Comparison of ENCODE assay signal across 25 cellular contexts in genomic region chr4:65604515-65604914, GRCh38.
A peak's percentile ranks its signal among the peaks of the same experiment; 100 is the strongest.
DNase-seq lines count a peak whose midpoint lies in the region; ATAC-seq, FAIRE-seq and TF ChIP-seq lines count a peak whose summit lies in the region.
"Had no signal": no experiment of that assay in that cellular context is flagged by ENCODE, and none has a peak within 500 bp of the region (broad histone marks: within the 10 kb centered on the region; RNA-seq: fewer than 3 reads in every experiment).

No MANE protein-coding gene starts in this region.

- no peaks in the 10 kb centered on the region for H3K27me3 Mint-ChIP-seq in osteocyte (ENCODE audit: unreplicated experiment)
- H3K27me3 Mint-ChIP-seq: B cell; CD4-positive, alpha-beta memory T cell; CD4-positive, CD25-positive, alpha-beta regulatory T cell; CD8-positive, alpha-beta memory T cell had no signal

- H3K27ac Mint-ChIP-seq in osteocyte (ENCODE audit: unreplicated experiment): peak overlapping the region; percentile 29
- H3K27ac Mint-ChIP-seq: B cell; CD14-positive monocyte; CD4-positive, alpha-beta memory T cell; CD4-positive, CD25-positive, alpha-beta regulatory T cell; CD8-positive, alpha-beta memory T cell had no signal

- DNase-seq in A549 (ENCODE audit: low read depth in 1 of 2, low spot score in 1 of 2) (no peak), BE2C (no peak), osteocyte (ENCODE audit: extremely low spot score, unreplicated experiment) (no peak), body of pancreas (no peak)
- DNase-seq: 8988T; AML-193; C1 segment of cervical spinal cord; CD4-positive, alpha-beta memory T cell; CD4-positive, CD25-positive, alpha-beta regulatory T cell; CD8-positive, alpha-beta memory T cell; COR-L47; DMS 273 treated with DMSO at 0.1 percent for 48 hours; DMS153; DMS53; DMS79; DND-41; EL; GDM1 had no signal

- CTCF ChIA-PET in A549 (lab: Yijun Ruan, JAX): no interaction called here

- H3K4me2 ChIP-seq in A549: no peak overlapping the region
- H3K4me2 ChIP-seq: BLaER1 had no signal

- H3K9me3 Mint-ChIP-seq in osteocyte (ENCODE audit: unreplicated experiment): no peaks in the 10 kb centered on the region
- H3K9me3 Mint-ChIP-seq: CD14-positive monocyte had no signal

- FAIRE-seq in A549 (lab: Jason Lieb, UNC): no peak
- FAIRE-seq: GM12878, GM12892, GM18507 had no signal

- no peak for TF ChIP-seq RAD21 in A549 (conservative IDR thresholded peaks at IDR 0.05 in 1 of 2, IDR thresholded peaks at IDR 0.05 in 1 of 2)

- H3K4me1 Mint-ChIP-seq in osteocyte (ENCODE audit: unreplicated experiment): peaks cover 62% of the 10 kb centered on the region
- H3K4me1 Mint-ChIP-seq: B cell; CD14-positive monocyte; CD4-positive, alpha-beta memory T cell; CD4-positive, CD25-positive, alpha-beta regulatory T cell; CD8-positive, alpha-beta memory T cell had no signal

- H3K27me3 ChIP-seq in BE2C (no peaks in the 10 kb centered on the region), body of pancreas (no peaks in the 10 kb centered on the region)
- H3K27me3 ChIP-seq: BLaER1 had no signal

- no peak for TF ChIP-seq EP300 in A549 (IDR thresholded peaks at IDR 0.05)

- no peaks in the 10 kb centered on the region for H3K9me3 ChIP-seq in A549
- H3K9me3 ChIP-seq in BE2C: no peaks in the 10 kb centered on the region
- H3K9me3 ChIP-seq in body of pancreas: no peaks in the 10 kb centered on the region
- H3K9me3 ChIP-seq: BLaER1 had no signal

- H3K4me3 Mint-ChIP-seq in osteocyte (ENCODE audit: unreplicated experiment): no peak overlapping the region
- H3K4me3 Mint-ChIP-seq: B cell; CD14-positive monocyte; CD4-positive, alpha-beta memory T cell; CD4-positive, CD25-positive, alpha-beta regulatory T cell; CD8-positive, alpha-beta memory T cell had no signal

- intact Hi-C loops in body of pancreas (cut with DNase I): no loop called here

- TF ChIP-seq POLR2A in A549 (IDR thresholded peaks at IDR 0.05; ENCODE audit: low read length): no peak
- no peak for TF ChIP-seq POLR2A in body of pancreas (IDR thresholded peaks at IDR 0.05)

- no peak overlapping the region for H3K4me3 ChIP-seq in A549
- H3K4me3 ChIP-seq in BE2C (ENCODE audit: low read depth, low read length): peak overlapping the region; percentile 21; the same call in 1 of the 2 replicates
- no peak overlapping the region for H3K4me3 ChIP-seq in body of pancreas
- H3K4me3 ChIP-seq: BLaER1, GM12878 had no signal

- H3K27ac ChIP-seq in A549 (no peak overlapping the region), body of pancreas (no peak overlapping the region)
- H3K27ac ChIP-seq: BLaER1 had no signal

- H3K36me3 Mint-ChIP-seq in osteocyte (ENCODE audit: unreplicated experiment): peaks cover 26% of the 10 kb centered on the region
- H3K36me3 Mint-ChIP-seq: CD14-positive monocyte; CD4-positive, alpha-beta memory T cell; CD4-positive, CD25-positive, alpha-beta regulatory T cell; CD8-positive, alpha-beta memory T cell had no signal

- TF ChIP-seq CTCF in A549 (IDR thresholded peaks at IDR 0.05) (no peak), BE2C (IDR thresholded peaks at IDR 0.05; ENCODE audit: low read depth, low read length) (no peak), osteocyte (IDR thresholded peaks at IDR 0.05) (no peak), body of pancreas (IDR thresholded peaks at IDR 0.05) (no peak)

- no peaks in the 10 kb centered on the region for H3K4me1 ChIP-seq in A549
- no peaks in the 10 kb centered on the region for H3K4me1 ChIP-seq in BE2C
- H3K4me1 ChIP-seq in body of pancreas: no peaks in the 10 kb centered on the region
- H3K4me1 ChIP-seq: BLaER1 had no signal

- POLR2A ChIA-PET in A549 (lab: Yijun Ruan, JAX): interaction anchor here (0.7 kb wide), 1 partner anchor 17 kb away, joined by 3 read pairs; no protein-coding TSS in a partner anchor

- 48% methylated on average over 1 of the region's 1 CpG for WGBS in A549 (ENCODE audit: missing lambda C conversion rate)
- 46 to 65% methylated on average over 1 of the region's 1 CpG for WGBS in body of pancreas, 2 donors

- no peaks in the 10 kb centered on the region for H3K36me3 ChIP-seq in BE2C
- no peaks in the 10 kb centered on the region for H3K36me3 ChIP-seq in body of pancreas (replicated peaks in 1 of 2; ENCODE audit: insufficient read depth in 1 of 2, low read depth in 2 of 2)
- H3K36me3 ChIP-seq: BLaER1 had no signal

- ATAC-seq in A549 (no peak), esophagus mucosa (no peak), body of pancreas (no peak)
- ATAC-seq: GM12878 had no signal

TF ChIP-seq in A549, 52 proteins besides CTCF, POLR2A, EP300 and RAD21:
- TF ChIP-seq TP53 (CRISPR knock-in tag; IDR thresholded peaks at IDR 0.05) (no peak), JUNB (IDR thresholded peaks at IDR 0.05) (no peak), CHD2 (IDR thresholded peaks at IDR 0.05; ENCODE audit: low read length, partially characterized antibody) (no peak), JUN (IDR thresholded peaks at IDR 0.05) (no peak), HMGXB4 (CRISPR knock-in tag; IDR thresholded peaks at IDR 0.05; ENCODE audit: borderline replicate concordance) (no peak), HDAC2 (IDR thresholded peaks at IDR 0.05) (no peak), MAFK (IDR thresholded peaks at IDR 0.05; ENCODE audit: partially characterized antibody) (peak; percentile 23), CBX8 (IDR thresholded peaks at IDR 0.05) (no peak), USF2 (IDR thresholded peaks at IDR 0.05) (no peak)
